Comparison of ENCODE assay signal across 16 cellular contexts in genomic region chr15:94487635-94488034, GRCh38.
"Had no signal": no experiment of that assay in that cellular context is flagged by ENCODE, and none has a peak within 500 bp of the region (broad histone marks: within the 10 kb centered on the region; RNA-seq: fewer than 3 reads in every experiment).

No MANE protein-coding gene starts in this region.

- H2AFZ ChIP-seq: parathyroid adenoma had no signal

- H3K9ac ChIP-seq: parathyroid adenoma had no signal

- DNase-seq: cerebellar nuclear complex; esophagus squamous epithelium; foreskin fibroblast; retina; right lobe of liver; stimulated activated CD4-positive, alpha-beta T cell treated with anti-CD3 and anti-CD28 coated beads, Interleukin-4, amount 100 ng/mL, for 1 hour; stimulated activated CD8-positive, alpha-beta memory T cell treated with anti-CD3 and anti-CD28 coated beads, Interleukin-4, amount 100 ng/mL, for 48 hours; stimulated activated naive CD8-positive, alpha-beta T cell treated with anti-CD3 and anti-CD28 coated beads, Interleukin-15, Interleukin-2, amounts not matched to agents 100 U/mL and 50 U/mL, for 24 hours; tibial artery; upper lobe of left lung; uterus had no signal

- H3K27ac ChIP-seq: esophagus squamous epithelium, parathyroid adenoma, prostate gland, right lobe of liver, tibial artery, upper lobe of left lung, uterus had no signal

- H3K4me3 Mint-ChIP-seq: dendritic cell treated with granulocyte-macrophage colony-stimulating factor and Interleukin-4, amounts not matched to agents 40 ng/mL and 50 ng/mL, for 4 days; natural killer cell treated with Interleukin-12 subunit alpha and Interleukin-12 subunit beta and Interleukin-15 and Interleukin-18, amount 100 ng/mL, for 72 hours; stimulated activated effector memory CD8-positive, alpha-beta T cell treated with anti-CD3 and anti-CD28 coated beads, Interleukin-12 subunit alpha, Interleukin-12 subunit beta, amount 100 ng/mL, for 72 hours had no signal

- ATAC-seq: natural killer cell treated with Interleukin-12 subunit alpha and Interleukin-12 subunit beta and Interleukin-15 and Interleukin-18, amount 100 ng/mL, for 72 hours; right lobe of liver; stimulated activated effector memory CD8-positive, alpha-beta T cell treated with anti-CD3 and anti-CD28 coated beads, Interleukin-12 subunit alpha, Interleukin-12 subunit beta, amount 100 ng/mL, for 72 hours; stimulated activated naive CD8-positive, alpha-beta T cell treated with anti-CD3 and anti-CD28 coated beads, Interleukin-15, Interleukin-2, amounts not matched to agents 100 U/mL and 50 U/mL, for 24 hours had no signal

- H3K4me1 Mint-ChIP-seq: stimulated activated effector memory CD8-positive, alpha-beta T cell treated with anti-CD3 and anti-CD28 coated beads, Interleukin-12 subunit alpha, Interleukin-12 subunit beta, amount 100 ng/mL, for 72 hours had no signal

- H3K9me3 ChIP-seq: esophagus squamous epithelium, prostate gland, right lobe of liver, tibial artery, upper lobe of left lung, uterus had no signal

- H3K36me3 ChIP-seq: esophagus squamous epithelium, prostate gland, right lobe of liver, tibial artery, upper lobe of left lung, uterus had no signal

- H3K36me3 Mint-ChIP-seq: stimulated activated effector memory CD8-positive, alpha-beta T cell treated with anti-CD3 and anti-CD28 coated beads, Interleukin-12 subunit alpha, Interleukin-12 subunit beta, amount 100 ng/mL, for 72 hours had no signal

- H3K27ac Mint-ChIP-seq: dendritic cell treated with granulocyte-macrophage colony-stimulating factor and Interleukin-4, amounts not matched to agents 40 ng/mL and 50 ng/mL, for 4 days; natural killer cell treated with Interleukin-12 subunit alpha and Interleukin-12 subunit beta and Interleukin-15 and Interleukin-18, amount 100 ng/mL, for 72 hours; stimulated activated effector memory CD8-positive, alpha-beta T cell treated with anti-CD3 and anti-CD28 coated beads, Interleukin-12 subunit alpha, Interleukin-12 subunit beta, amount 100 ng/mL, for 72 hours had no signal

- H3K4me1 ChIP-seq: esophagus squamous epithelium, parathyroid adenoma, prostate gland, right lobe of liver, tibial artery, upper lobe of left lung, uterus had no signal

- H3K4me3 ChIP-seq: esophagus squamous epithelium, prostate gland, right lobe of liver, tibial artery, upper lobe of left lung, uterus had no signal

- H3K27me3 ChIP-seq: esophagus squamous epithelium, right lobe of liver, tibial artery, upper lobe of left lung, uterus had no signal

- H3K79me2 ChIP-seq: parathyroid adenoma had no signal
